ENCODE assay signal across 18 cellular contexts in the genomic region with DNA sequence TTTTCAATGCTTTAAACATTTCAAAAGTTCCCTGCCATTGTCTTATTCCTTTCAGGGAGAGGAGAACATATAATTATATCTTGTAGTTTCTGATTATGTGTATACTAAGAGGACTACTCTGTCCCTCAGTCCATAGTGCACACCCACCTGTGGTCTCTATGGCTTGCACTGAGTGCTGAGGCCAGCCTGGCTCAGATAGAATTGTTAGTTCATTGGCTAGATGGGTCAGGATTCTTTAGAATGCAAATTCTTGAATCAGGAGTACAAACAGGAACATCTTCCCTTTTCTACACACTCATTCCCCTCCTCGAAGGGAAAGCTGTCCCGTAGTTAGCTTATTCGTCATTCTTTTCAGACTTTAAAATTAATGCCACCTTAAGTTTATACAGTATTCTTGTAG. TPM values are rescaled to one million over a fixed set of nuclear protein-coding genes. Genes with fewer than 3 reads are reported as not detected.
DNase-seq lines count a peak whose midpoint lies in the region; ATAC-seq, FAIRE-seq and TF ChIP-seq lines count a peak whose summit lies in the region.
"Had no signal": no experiment of that assay in that cellular context is flagged by ENCODE, and none has a peak within 500 bp of the region (broad histone marks: within the 10 kb centered on the region; RNA-seq: fewer than 3 reads in every experiment).

No MANE protein-coding gene starts in this region.

- peaks cover 92% of the 10 kb centered on the region for H4K20me1 ChIP-seq in astrocyte (ENCODE audit: insufficient read depth, low read length)

- no peak for FAIRE-seq in astrocyte (lab: Jason Lieb, UNC)
- FAIRE-seq: keratinocyte had no signal

- H3K4me1 Mint-ChIP-seq in astrocyte (ENCODE audit: low read depth, unreplicated experiment): peaks cover 48% of the 10 kb centered on the region

- no peak overlapping the region for H3K4me3 Mint-ChIP-seq in astrocyte (ENCODE audit: unreplicated experiment)
- H3K4me3 Mint-ChIP-seq: activated naive CD4-positive, alpha-beta T cell treated with anti-CD3 and anti-CD28 coated beads for 36 hours; mesothelial cell of epicardium had no signal

- peak overlapping the region; percentile 13 for H3K27ac ChIP-seq in cardiac muscle cell
- H3K27ac ChIP-seq in astrocyte (ENCODE audit: low read depth, low read length): no peak overlapping the region
- H3K27ac ChIP-seq: thyroid gland had no signal

- ATAC-seq in HG02870 (IDR thresholded peaks at IDR 0.05; ENCODE audit: unreplicated experiment) (peak; percentile 52), GM18867 (IDR thresholded peaks at IDR 0.05; ENCODE audit: unreplicated experiment) (no peak), GM19395 (IDR thresholded peaks at IDR 0.05; ENCODE audit: unreplicated experiment) (no peak)
- ATAC-seq: heart left ventricle had no signal

- peak overlapping the region; percentile 13 for H3K27ac Mint-ChIP-seq in astrocyte (ENCODE audit: unreplicated experiment)
- H3K27ac Mint-ChIP-seq: activated naive CD4-positive, alpha-beta T cell treated with anti-CD3 and anti-CD28 coated beads for 36 hours had no signal

- H3K4me1 ChIP-seq in cardiac muscle cell (ENCODE audit: low read depth) (peaks cover 29% of the 10 kb centered on the region), astrocyte (ENCODE audit: insufficient read depth, low read length) (peaks cover 27% of the 10 kb centered on the region)

- no peak for DNase-seq in cardiac muscle cell (ENCODE audit: low read depth in 1 of 2, low spot score in 1 of 2)
- no peak for DNase-seq in cardiac septum (ENCODE audit: low spot score)
- DNase-seq in astrocyte (ENCODE audit: low read depth): no peak
- no peak for DNase-seq in stimulated activated CD4-positive, alpha-beta T cell treated with anti-CD3 and anti-CD28 coated beads, Interleukin-4, amount 100 ng/mL, for 1 hour
- DNase-seq in NCI-H524 treated with DMSO at 0.1 percent for 48 hours (lab: John Stamatoyannopoulos, UW): no peak
- DNase-seq: activated naive CD4-positive, alpha-beta T cell treated with anti-CD3 and anti-CD28 coated beads for 36 hours; effector CD4-positive, alpha-beta T cell; GOT3; heart left ventricle; KBM-7; nucleus accumbens; sigmoid colon; thyroid gland had no signal

- no peaks in the 10 kb centered on the region for H3K9me3 Mint-ChIP-seq in astrocyte (ENCODE audit: unreplicated experiment)
- H3K9me3 Mint-ChIP-seq: activated naive CD4-positive, alpha-beta T cell treated with anti-CD3 and anti-CD28 coated beads for 36 hours had no signal

- H2AFZ ChIP-seq in astrocyte (ENCODE audit: low read depth, low read length): no peak overlapping the region

- no peak overlapping the region for H3K9ac ChIP-seq in astrocyte (ENCODE audit: low read length)

- H3K36me3 Mint-ChIP-seq in astrocyte (ENCODE audit: low read depth, unreplicated experiment): peaks cover under 1% of the 10 kb centered on the region

- no peaks in the 10 kb centered on the region for H3K27me3 Mint-ChIP-seq in astrocyte (ENCODE audit: low read depth, unreplicated experiment)

- H3K4me2 ChIP-seq in astrocyte (ENCODE audit: low read length): peak overlapping the region; percentile 53

- H3K4me3 ChIP-seq in cardiac muscle cell (no peak overlapping the region), astrocyte (ENCODE audit: insufficient read depth, low read depth, low read length) (no peak overlapping the region)
- H3K4me3 ChIP-seq: heart left ventricle, sigmoid colon, thyroid gland had no signal

- H3K36me3 ChIP-seq in cardiac muscle cell (no peaks in the 10 kb centered on the region), astrocyte (ENCODE audit: insufficient read depth, low read length) (peaks cover 18% of the 10 kb centered on the region)
- H3K36me3 ChIP-seq: sigmoid colon, thyroid gland had no signal

- TF ChIP-seq CTCF in cardiac muscle cell (IDR thresholded peaks at IDR 0.05; ENCODE audit: low read depth, low read length): no peak
- no peak for TF ChIP-seq CTCF in astrocyte (IDR thresholded peaks at IDR 0.05; ENCODE audit: insufficient read depth, low read depth, low read length)

- intact Hi-C loops in cardiac septum (cut with DNase I): no loop called here

- H3K9me3 ChIP-seq in cardiac muscle cell (ENCODE audit: low read depth) (no peaks in the 10 kb centered on the region), astrocyte (ENCODE audit: insufficient read depth, low read depth, low read length) (no peaks in the 10 kb centered on the region)
- H3K9me3 ChIP-seq: heart left ventricle, sigmoid colon, thyroid gland had no signal

- H3K79me2 ChIP-seq in astrocyte (ENCODE audit: insufficient read depth, low read length): peaks cover 100% of the 10 kb centered on the region

- H3K27me3 ChIP-seq in cardiac muscle cell: no peaks in the 10 kb centered on the region
- H3K27me3 ChIP-seq in astrocyte (ENCODE audit: insufficient read depth, low read length): no peaks in the 10 kb centered on the region
- H3K27me3 ChIP-seq: heart left ventricle, sigmoid colon, thyroid gland had no signal

RNA-seq across cellular contexts. Expression of gene BACH1, which starts 8.2 kb away (rescaled TPM):
- total RNA-seq in cardiac muscle cell (25.2 and 32.3 TPM in 2 replicates), cardiac septum (51.3 TPM), astrocyte (93.1 and 110 TPM in 2 replicates)
- polyA plus RNA-seq in cardiac muscle cell: 17.2 and 24.2 TPM in 2 replicates
